11 cellular contexts compared by ENCODE assay signal in genomic region chr9:34592895-34593601, GRCh38. TPM values are rescaled to one million over a fixed set of nuclear protein-coding genes. Genes with fewer than 3 reads are reported as not detected.
DNase-seq lines count a peak whose midpoint lies in the region; ATAC-seq, FAIRE-seq and TF ChIP-seq lines count a peak whose summit lies in the region.
"Had no signal": no experiment of that assay in that cellular context is flagged by ENCODE, and none has a peak within 500 bp of the region (broad histone marks: within the 10 kb centered on the region; RNA-seq: fewer than 3 reads in every experiment).

No MANE protein-coding gene starts in this region.

- peaks cover 4% of the 10 kb centered on the region; the same call in 1 of the 2 replicates for H4K20me1 ChIP-seq in HepG2 (ENCODE audit: insufficient read depth, low read length)

- H3K4me1 Mint-ChIP-seq in activated CD8-positive, alpha-beta T cell treated with anti-CD3 and anti-CD28 coated beads for 36 hours (ENCODE audit: low read depth), result peaks cover 23% of the 10 kb centered on the region
- peaks cover 25% of the 10 kb centered on the region for H3K4me1 Mint-ChIP-seq in activated CD8-positive, alpha-beta T cell treated with anti-CD3 and anti-CD28 coated beads, Interleukin-2, amount 10 ng/mL, durations not matched to agents 7 days and 5 days (ENCODE audit: low read depth)
- H3K4me1 Mint-ChIP-seq in type B pancreatic cell (ENCODE audit: unreplicated experiment), result peaks cover 30% of the 10 kb centered on the region

- H3K4me3 ChIP-seq in HepG2 (replicated peaks in 1 of 3; ENCODE audit: insufficient read depth in 1 of 3, low read depth in 2 of 3, low read length in 3 of 3), result no peak overlapping the region
- H3K4me3 ChIP-seq: HAP-1 had no signal

- no peak for FAIRE-seq in HepG2 (lab: Jason Lieb, UNC)
- FAIRE-seq in GM19239 (lab: Jason Lieb, UNC), result no peak

- H3K36me3 ChIP-seq in HepG2 (replicated peaks in 1 of 2; ENCODE audit: control insufficient read depth in 1 of 2, insufficient read depth in 2 of 2, low read length in 2 of 2), result no peaks in the 10 kb centered on the region
- H3K36me3 ChIP-seq: HAP-1 had no signal

- intact Hi-C loops in activated CD8-positive, alpha-beta T cell treated with anti-CD3 and anti-CD28 coated beads for 36 hours (cut with micrococcal nuclease), result loop anchor here (5.0 kb wide), 2 partner anchors 46 to 156 kb away; no protein-coding TSS in a partner anchor
- intact Hi-C loops in HepG2 (cut with micrococcal nuclease; ENCODE audit: unreplicated experiment), result loop anchor here (5.0 kb wide), 1 partner anchor 91 kb away; no protein-coding TSS in a partner anchor

- no peaks in the 10 kb centered on the region for H3K9me3 ChIP-seq in HepG2 (ENCODE audit: low read length)
- H3K9me3 ChIP-seq: HAP-1 had no signal

- no TSS peak for BruUV-seq in HepG2 (replicated peaks; lab: Mats Ljungman, UMichigan)

- TF ChIP-seq EP300 in HepG2 (IDR thresholded peaks at IDR 0.05; ENCODE audit: low read depth in 2 of 2, low read length in 2 of 2) (no peak), HepG2 (CRISPR knock-in tag; IDR thresholded peaks at IDR 0.05; ENCODE audit: borderline replicate concordance) (no peak)

- H2AFZ ChIP-seq in HepG2 (ENCODE audit: low read length), result no peak overlapping the region

- ATAC-seq in activated CD8-positive, alpha-beta T cell treated with anti-CD3 and anti-CD28 coated beads for 36 hours, result no peak
- ATAC-seq in activated CD8-positive, alpha-beta T cell treated with anti-CD3 and anti-CD28 coated beads, Interleukin-2, amount 10 ng/mL, durations not matched to agents 7 days and 5 days, result no peak
- ATAC-seq in HepG2 (peak; percentile 9; the same call in 2 of the 3 replicates), GM19023 (IDR thresholded peaks at IDR 0.05; ENCODE audit: unreplicated experiment) (no peak), GM21360 (IDR thresholded peaks at IDR 0.05; ENCODE audit: unreplicated experiment) (no peak)

- no peak overlapping the region; the same call in 1 of the 2 replicates for H3K4me2 ChIP-seq in HepG2 (ENCODE audit: low read depth, low read length)

- no peak for TF ChIP-seq RAD21 in HepG2 (CRISPR knock-in tag; IDR thresholded peaks at IDR 0.05)

- peaks cover 14 to 62% of the 10 kb centered on the region in 2 experiments for H3K27me3 ChIP-seq in HepG2 (ENCODE audit: control insufficient read depth in 1 of 2, insufficient read depth in 2 of 2, low read length in 2 of 2)

- WGBS in HepG2 (ENCODE audit: low lambda C conversion rate), result 3% methylated on average over 5 of the region's 26 CpGs

- in situ Hi-C loops in HepG2 (cut with HindIII; ENCODE audit: extremely low pct_ligation_motif_present, low pct_unique_long_range_greater_than_20kb), result loop anchor here (5.0 kb wide), 1 partner anchor 41 kb away; no protein-coding TSS in a partner anchor

- H3K36me3 Mint-ChIP-seq in activated CD8-positive, alpha-beta T cell treated with anti-CD3 and anti-CD28 coated beads for 36 hours (ENCODE audit: low read depth), result no peaks in the 10 kb centered on the region
- H3K36me3 Mint-ChIP-seq in activated CD8-positive, alpha-beta T cell treated with anti-CD3 and anti-CD28 coated beads, Interleukin-2, amount 10 ng/mL, durations not matched to agents 7 days and 5 days (ENCODE audit: low read depth), result no peaks in the 10 kb centered on the region
- no peaks in the 10 kb centered on the region for H3K36me3 Mint-ChIP-seq in type B pancreatic cell

- DNase-seq in activated CD8-positive, alpha-beta T cell treated with anti-CD3 and anti-CD28 coated beads for 36 hours, result peak; percentile 30
- DNase-seq in activated CD8-positive, alpha-beta T cell treated with anti-CD3 and anti-CD28 coated beads, Interleukin-2, amount 10 ng/mL, durations not matched to agents 7 days and 5 days, result no peak
- DNase-seq in HepG2 (ENCODE audit: low spot score), result no peak
- DNase-seq in type B pancreatic cell (ENCODE audit: extremely low spot score, unreplicated experiment), result no peak
- no peak for DNase-seq in GM19239 (ENCODE audit: insufficient read length, low spot score)
- DNase-seq: NCI-H774 had no signal

- no peak overlapping the region for H3K27ac Mint-ChIP-seq in activated CD8-positive, alpha-beta T cell treated with anti-CD3 and anti-CD28 coated beads for 36 hours
- no peak overlapping the region for H3K27ac Mint-ChIP-seq in activated CD8-positive, alpha-beta T cell treated with anti-CD3 and anti-CD28 coated beads, Interleukin-2, amount 10 ng/mL, durations not matched to agents 7 days and 5 days
- peak overlapping the region; percentile 54 for H3K27ac Mint-ChIP-seq in type B pancreatic cell

- H3K27me3 Mint-ChIP-seq in activated CD8-positive, alpha-beta T cell treated with anti-CD3 and anti-CD28 coated beads for 36 hours, result peaks cover 43% of the 10 kb centered on the region
- H3K27me3 Mint-ChIP-seq in activated CD8-positive, alpha-beta T cell treated with anti-CD3 and anti-CD28 coated beads, Interleukin-2, amount 10 ng/mL, durations not matched to agents 7 days and 5 days (ENCODE audit: low read depth), result peaks cover 62% of the 10 kb centered on the region
- H3K27me3 Mint-ChIP-seq in type B pancreatic cell, result peaks cover 71% of the 10 kb centered on the region

- H3K4me1 ChIP-seq in HepG2 (ENCODE audit: insufficient read depth, low read length), result peaks cover 28% of the 10 kb centered on the region; the same call in 1 of the 2 replicates
- H3K4me1 ChIP-seq: HAP-1 had no signal

- no peak for TF ChIP-seq POLR2A in HepG2 (IDR thresholded peaks at IDR 0.05; ENCODE audit: insufficient read depth in 1 of 2, low read depth in 2 of 2, low read length in 2 of 2)

- H3K9ac ChIP-seq in HepG2 (ENCODE audit: insufficient read depth, low read depth, low read length), result no peak overlapping the region

- H3K4me3 Mint-ChIP-seq in activated CD8-positive, alpha-beta T cell treated with anti-CD3 and anti-CD28 coated beads for 36 hours, result no peak overlapping the region
- no peak overlapping the region for H3K4me3 Mint-ChIP-seq in activated CD8-positive, alpha-beta T cell treated with anti-CD3 and anti-CD28 coated beads, Interleukin-2, amount 10 ng/mL, durations not matched to agents 7 days and 5 days
- peak overlapping the region; percentile 73 for H3K4me3 Mint-ChIP-seq in type B pancreatic cell

- H3K79me2 ChIP-seq in HepG2 (ENCODE audit: insufficient read depth, low read length), result no peaks in the 10 kb centered on the region

- no peak for TF ChIP-seq CTCF in activated CD8-positive, alpha-beta T cell treated with anti-CD3 and anti-CD28 coated beads for 36 hours (IDR thresholded peaks at IDR 0.05)
- no peak for TF ChIP-seq CTCF in HepG2 (CRISPR knock-in tag; IDR thresholded peaks at IDR 0.05)
- TF ChIP-seq CTCF in type B pancreatic cell (conservative IDR thresholded peaks at IDR 0.05), result no peak

- POLR2A ChIA-PET in activated CD8-positive, alpha-beta T cell treated with anti-CD3 and anti-CD28 coated beads for 36 hours (lab: Charles Lee), result interaction anchor here (0.7 kb wide), 2 partner anchors 11 to 236 kb away, joined by 3 to 4 read pairs; no protein-coding TSS in a partner anchor
- POLR2A ChIA-PET in activated CD8-positive, alpha-beta T cell treated with anti-CD3 and anti-CD28 coated beads, Interleukin-2, amount 10 ng/mL, durations not matched to agents 7 days and 5 days (lab: Charles Lee), result interaction anchor here (1.5 kb wide), 1 partner anchor 11 kb away, joined by 3 read pairs; no protein-coding TSS in a partner anchor
- POLR2A ChIA-PET in HepG2 (lab: Yijun Ruan, JAX), result no interaction called here

- no peaks in the 10 kb centered on the region for H3K9me3 Mint-ChIP-seq in activated CD8-positive, alpha-beta T cell treated with anti-CD3 and anti-CD28 coated beads for 36 hours
- no peaks in the 10 kb centered on the region for H3K9me3 Mint-ChIP-seq in activated CD8-positive, alpha-beta T cell treated with anti-CD3 and anti-CD28 coated beads, Interleukin-2, amount 10 ng/mL, durations not matched to agents 7 days and 5 days (ENCODE audit: insufficient read depth)
- H3K9me3 Mint-ChIP-seq in type B pancreatic cell, result no peaks in the 10 kb centered on the region

- CTCF ChIA-PET in activated CD8-positive, alpha-beta T cell treated with anti-CD3 and anti-CD28 coated beads for 36 hours (lab: Charles Lee), result interaction anchor here (1.1 to 3.2 kb wide), 11 partner anchors 10 to 189 kb away, joined by 3 to 43 read pairs (median 16); partner anchors contain the start of genes DCTN3 and RPP25L
- CTCF ChIA-PET in activated CD8-positive, alpha-beta T cell treated with anti-CD3 and anti-CD28 coated beads, Interleukin-2, amount 10 ng/mL, durations not matched to agents 7 days and 5 days (lab: Charles Lee), result interaction anchor here (1.4 to 2.9 kb wide), 4 partner anchors 11 to 45 kb away, joined by 3 to 32 read pairs (median 13); no protein-coding TSS in a partner anchor
- CTCF ChIA-PET in HepG2 (lab: Yijun Ruan, JAX; ENCODE audit: low intra/inter-chr PET ratio, low total read pairs), result interaction anchor here (1.9 to 3.9 kb wide), 2 partner anchors 45 to 189 kb away, joined by 10 to 42 read pairs; no protein-coding TSS in a partner anchor

- H3K27ac ChIP-seq in cingulate gyrus (ENCODE audit: low read depth, low read length) (peak overlapping the region; percentile 79), HepG2 (ENCODE audit: extremely low read length, insufficient read depth, low read length) (no peak overlapping the region)

RNA-seq across cellular contexts. Expression of gene CNTFR, which starts 3.5 kb away (rescaled TPM):
- total RNA-seq in activated CD8-positive, alpha-beta T cell treated with anti-CD3 and anti-CD28 coated beads for 36 hours, result not detected
- total RNA-seq in activated CD8-positive, alpha-beta T cell treated with anti-CD3 and anti-CD28 coated beads, Interleukin-2, amount 10 ng/mL, durations not matched to agents 7 days and 5 days, result not detected
- not detected in 2 replicates for total RNA-seq in HepG2 (2016; rRNA removed; fragmentation: Illumina TruSeq; extraction: Trizol)
- total RNA-seq in HepG2 (2016; cell fraction: cytosol; rRNA removed; fragmentation: Illumina TruSeq; extraction: Trizol; ENCODE audit: low read depth), result not detected in 2 replicates
- total RNA-seq in HepG2 (2016; cell fraction: insoluble cytoplasmic fraction; rRNA removed; fragmentation: Illumina TruSeq; extraction: Trizol), result not detected in 2 replicates
- total RNA-seq in HepG2 (2016; cell fraction: membrane; rRNA removed; fragmentation: Illumina TruSeq; extraction: Trizol), result not detected in 2 replicates
- total RNA-seq in HepG2 (2016; cell fraction: nucleus; rRNA removed; fragmentation: Illumina TruSeq; extraction: Trizol), result not detected in 2 replicates
- not detected in 2 replicates for polyA plus RNA-seq in HepG2 (2011; rRNA removed)
- polyA plus RNA-seq in HepG2 (2011; cell fraction: cytosol; rRNA removed), result not detected in 2 replicates
- polyA plus RNA-seq in HepG2 (2011; cell fraction: nucleus; rRNA removed), result not detected in 2 replicates
- not detected in 2 replicates for polyA plus RNA-seq in HepG2 (2012)
- polyA plus RNA-seq in HepG2 (2016; cell fraction: cytosol; fragmentation: Illumina TruSeq; extraction: Trizol; ENCODE audit: low read depth), result not detected in 2 replicates
- not detected in 2 replicates for polyA plus RNA-seq in HepG2 (2016; cell fraction: insoluble cytoplasmic fraction; fragmentation: Illumina TruSeq; extraction: Trizol; ENCODE audit: low read depth)
- polyA plus RNA-seq in HepG2 (2016; cell fraction: membrane; fragmentation: Illumina TruSeq; extraction: Trizol; ENCODE audit: low read depth), result not detected in 2 replicates
- not detected in 2 replicates for polyA plus RNA-seq in HepG2 (2016; cell fraction: nucleus; fragmentation: Illumina TruSeq; extraction: Trizol; ENCODE audit: insufficient read depth, low read depth)
- polyA minus RNA-seq in HepG2 (2011; rRNA and poly(A)+ RNA removed; ENCODE audit: low replicate concordance), result 0.34 TPM in 1 of 2 replicates, not detected in the other
- polyA minus RNA-seq in HepG2 (2011; cell fraction: cytosol; rRNA and poly(A)+ RNA removed), result not detected in 2 replicates
- not detected in 2 replicates for polyA minus RNA-seq in HepG2 (2011; cell fraction: nucleus; rRNA and poly(A)+ RNA removed)
- total RNA-seq in type B pancreatic cell (ENCODE audit: low replicate concordance), result 3.5 and 24.2 TPM in 2 replicates
- total RNA-seq: lung microvascular endothelial cell had no signal

RNA-seq across cellular contexts. Expression of gene RPP25L, which starts 18.8 kb away (rescaled TPM):
- total RNA-seq in activated CD8-positive, alpha-beta T cell treated with anti-CD3 and anti-CD28 coated beads for 36 hours, result 10 to 100 TPM; 37.9 to 38.7 TPM
- total RNA-seq in activated CD8-positive, alpha-beta T cell treated with anti-CD3 and anti-CD28 coated beads, Interleukin-2, amount 10 ng/mL, durations not matched to agents 7 days and 5 days, result 10 to 100 TPM; 23.2 to 26.4 TPM
- total RNA-seq in HepG2 (2016; rRNA removed; fragmentation: Illumina TruSeq; extraction: Trizol) (24.5 and 32.1 TPM in 2 replicates), type B pancreatic cell (ENCODE audit: low replicate concordance) (30.2 and 31.8 TPM in 2 replicates)
- total RNA-seq in HepG2 (2016; cell fraction: cytosol; rRNA removed; fragmentation: Illumina TruSeq; extraction: Trizol; ENCODE audit: low read depth), result 11.7 and 12.9 TPM in 2 replicates
- total RNA-seq in HepG2 (2016; cell fraction: insoluble cytoplasmic fraction; rRNA removed; fragmentation: Illumina TruSeq; extraction: Trizol), result 25.9 and 30.1 TPM in 2 replicates
- 15.6 and 18.9 TPM in 2 replicates for total RNA-seq in HepG2 (2016; cell fraction: membrane; rRNA removed; fragmentation: Illumina TruSeq; extraction: Trizol)
- 10.0 and 12.4 TPM in 2 replicates for total RNA-seq in HepG2 (2016; cell fraction: nucleus; rRNA removed; fragmentation: Illumina TruSeq; extraction: Trizol)
- polyA plus RNA-seq in HepG2 (2011; rRNA removed), result 27.3 and 31.2 TPM in 2 replicates
- polyA plus RNA-seq in HepG2 (2011; cell fraction: cytosol; rRNA removed), result 27.2 and 38.8 TPM in 2 replicates
- 14.2 and 16.4 TPM in 2 replicates for polyA plus RNA-seq in HepG2 (2011; cell fraction: nucleus; rRNA removed)
- polyA plus RNA-seq in HepG2 (2012), result 15.8 and 18.2 TPM in 2 replicates
- polyA plus RNA-seq in HepG2 (2016; cell fraction: cytosol; fragmentation: Illumina TruSeq; extraction: Trizol; ENCODE audit: low read depth), result 11.0 and 13.0 TPM in 2 replicates
- 26.3 and 26.5 TPM in 2 replicates for polyA plus RNA-seq in HepG2 (2016; cell fraction: insoluble cytoplasmic fraction; fragmentation: Illumina TruSeq; extraction: Trizol; ENCODE audit: low read depth)
- polyA plus RNA-seq in HepG2 (2016; cell fraction: membrane; fragmentation: Illumina TruSeq; extraction: Trizol; ENCODE audit: low read depth), result 11.2 and 12.0 TPM in 2 replicates
- polyA plus RNA-seq in HepG2 (2016; cell fraction: nucleus; fragmentation: Illumina TruSeq; extraction: Trizol; ENCODE audit: insufficient read depth, low read depth), result 13.1 and 17.9 TPM in 2 replicates
- 17.6 and 31.0 TPM in 2 replicates for polyA minus RNA-seq in HepG2 (2011; rRNA and poly(A)+ RNA removed; ENCODE audit: low replicate concordance)
- 11.2 and 11.8 TPM in 2 replicates for polyA minus RNA-seq in HepG2 (2011; cell fraction: cytosol; rRNA and poly(A)+ RNA removed)
- 5.3 and 5.7 TPM in 2 replicates for polyA minus RNA-seq in HepG2 (2011; cell fraction: nucleus; rRNA and poly(A)+ RNA removed)

RNA-seq across cellular contexts. Expression of gene DCTN3, which starts 27.2 kb away (rescaled TPM):
- total RNA-seq in activated CD8-positive, alpha-beta T cell treated with anti-CD3 and anti-CD28 coated beads for 36 hours, result 10 to 100 TPM; 52.7 to 61.0 TPM
- total RNA-seq in activated CD8-positive, alpha-beta T cell treated with anti-CD3 and anti-CD28 coated beads, Interleukin-2, amount 10 ng/mL, durations not matched to agents 7 days and 5 days, result 100 to 1,000 TPM; 134 to 140 TPM
- total RNA-seq in HepG2 (2016; rRNA removed; fragmentation: Illumina TruSeq; extraction: Trizol) (27.4 and 30.8 TPM in 2 replicates), type B pancreatic cell (ENCODE audit: low replicate concordance) (81.6 and 93.4 TPM in 2 replicates)
- total RNA-seq in HepG2 (2016; cell fraction: cytosol; rRNA removed; fragmentation: Illumina TruSeq; extraction: Trizol; ENCODE audit: low read depth), result 11.0 and 11.1 TPM in 2 replicates
- total RNA-seq in HepG2 (2016; cell fraction: insoluble cytoplasmic fraction; rRNA removed; fragmentation: Illumina TruSeq; extraction: Trizol), result 29.0 and 29.5 TPM in 2 replicates
- 15.9 and 16.4 TPM in 2 replicates for total RNA-seq in HepG2 (2016; cell fraction: membrane; rRNA removed; fragmentation: Illumina TruSeq; extraction: Trizol)
- 15.7 and 15.9 TPM in 2 replicates for total RNA-seq in HepG2 (2016; cell fraction: nucleus; rRNA removed; fragmentation: Illumina TruSeq; extraction: Trizol)
- 32.8 and 34.5 TPM in 2 replicates for polyA plus RNA-seq in HepG2 (2011; rRNA removed)
- 32.8 and 40.8 TPM in 2 replicates for polyA plus RNA-seq in HepG2 (2011; cell fraction: cytosol; rRNA removed)
- 36.1 and 42.7 TPM in 2 replicates for polyA plus RNA-seq in HepG2 (2011; cell fraction: nucleus; rRNA removed)
- 27.8 and 28.4 TPM in 2 replicates for polyA plus RNA-seq in HepG2 (2012)
- 15.7 and 17.6 TPM in 2 replicates for polyA plus RNA-seq in HepG2 (2016; cell fraction: cytosol; fragmentation: Illumina TruSeq; extraction: Trizol; ENCODE audit: low read depth)
- 38.4 and 45.3 TPM in 2 replicates for polyA plus RNA-seq in HepG2 (2016; cell fraction: insoluble cytoplasmic fraction; fragmentation: Illumina TruSeq; extraction: Trizol; ENCODE audit: low read depth)
- 19.8 and 22.1 TPM in 2 replicates for polyA plus RNA-seq in HepG2 (2016; cell fraction: membrane; fragmentation: Illumina TruSeq; extraction: Trizol; ENCODE audit: low read depth)
- 37.1 and 38.5 TPM in 2 replicates for polyA plus RNA-seq in HepG2 (2016; cell fraction: nucleus; fragmentation: Illumina TruSeq; extraction: Trizol; ENCODE audit: insufficient read depth, low read depth)
- 25.6 and 63.0 TPM in 2 replicates for polyA minus RNA-seq in HepG2 (2011; rRNA and poly(A)+ RNA removed; ENCODE audit: low replicate concordance)
- polyA minus RNA-seq in HepG2 (2011; cell fraction: cytosol; rRNA and poly(A)+ RNA removed), result 6.0 and 6.2 TPM in 2 replicates
- 17.4 and 23.5 TPM in 2 replicates for polyA minus RNA-seq in HepG2 (2011; cell fraction: nucleus; rRNA and poly(A)+ RNA removed)

RNA-seq across cellular contexts. Expression of gene ARID3C, which starts 35.8 kb away (rescaled TPM):
- under 1 TPM; 0.29 to 0.32 TPM for total RNA-seq in activated CD8-positive, alpha-beta T cell treated with anti-CD3 and anti-CD28 coated beads for 36 hours
- under 1 TPM in 1 of 2 experiments, not detected in 1; 0.34 TPM for total RNA-seq in activated CD8-positive, alpha-beta T cell treated with anti-CD3 and anti-CD28 coated beads, Interleukin-2, amount 10 ng/mL, durations not matched to agents 7 days and 5 days
- not detected in 2 replicates for total RNA-seq in HepG2 (2016; rRNA removed; fragmentation: Illumina TruSeq; extraction: Trizol)
- total RNA-seq in HepG2 (2016; cell fraction: cytosol; rRNA removed; fragmentation: Illumina TruSeq; extraction: Trizol; ENCODE audit: low read depth), result not detected in 2 replicates
- not detected in 2 replicates for total RNA-seq in HepG2 (2016; cell fraction: insoluble cytoplasmic fraction; rRNA removed; fragmentation: Illumina TruSeq; extraction: Trizol)
- total RNA-seq in HepG2 (2016; cell fraction: membrane; rRNA removed; fragmentation: Illumina TruSeq; extraction: Trizol), result not detected in 2 replicates
- total RNA-seq in HepG2 (2016; cell fraction: nucleus; rRNA removed; fragmentation: Illumina TruSeq; extraction: Trizol), result not detected in 2 replicates
- not detected in 2 replicates for polyA plus RNA-seq in HepG2 (2011; rRNA removed)
- not detected in 2 replicates for polyA plus RNA-seq in HepG2 (2011; cell fraction: cytosol; rRNA removed)
- 0.17 and 0.34 TPM in 2 replicates for polyA plus RNA-seq in HepG2 (2011; cell fraction: nucleus; rRNA removed)
- polyA plus RNA-seq in HepG2 (2012), result 0.12 TPM in 1 of 2 replicates, not detected in the other
- polyA plus RNA-seq in HepG2 (2016; cell fraction: cytosol; fragmentation: Illumina TruSeq; extraction: Trizol; ENCODE audit: low read depth), result not detected in 2 replicates
- not detected in 2 replicates for polyA plus RNA-seq in HepG2 (2016; cell fraction: insoluble cytoplasmic fraction; fragmentation: Illumina TruSeq; extraction: Trizol; ENCODE audit: low read depth)
- not detected in 2 replicates for polyA plus RNA-seq in HepG2 (2016; cell fraction: membrane; fragmentation: Illumina TruSeq; extraction: Trizol; ENCODE audit: low read depth)
- polyA plus RNA-seq in HepG2 (2016; cell fraction: nucleus; fragmentation: Illumina TruSeq; extraction: Trizol; ENCODE audit: insufficient read depth, low read depth), result 0.45 TPM in 1 of 2 replicates, not detected in the other
- polyA minus RNA-seq in HepG2 (2011; rRNA and poly(A)+ RNA removed; ENCODE audit: low replicate concordance), result not detected in 2 replicates
- polyA minus RNA-seq in HepG2 (2011; cell fraction: cytosol; rRNA and poly(A)+ RNA removed), result not detected in 2 replicates
- polyA minus RNA-seq in HepG2 (2011; cell fraction: nucleus; rRNA and poly(A)+ RNA removed), result not detected in 2 replicates
- 0.26 TPM in 1 of 2 replicates, not detected in the other for total RNA-seq in type B pancreatic cell (ENCODE audit: low replicate concordance)

RNA-seq across cellular contexts. Expression of gene SIGMAR1, which starts 44.5 kb away (rescaled TPM):
- total RNA-seq in activated CD8-positive, alpha-beta T cell treated with anti-CD3 and anti-CD28 coated beads for 36 hours, result 10 to 100 TPM; 80.7 to 81.2 TPM
- total RNA-seq in activated CD8-positive, alpha-beta T cell treated with anti-CD3 and anti-CD28 coated beads, Interleukin-2, amount 10 ng/mL, durations not matched to agents 7 days and 5 days, result 10 to 100 TPM; 66.7 to 66.9 TPM
- total RNA-seq in HepG2 (2016; rRNA removed; fragmentation: Illumina TruSeq; extraction: Trizol) (28.5 and 60.8 TPM in 2 replicates), type B pancreatic cell (ENCODE audit: low replicate concordance) (59.0 and 79.7 TPM in 2 replicates)
- total RNA-seq in HepG2 (2016; cell fraction: cytosol; rRNA removed; fragmentation: Illumina TruSeq; extraction: Trizol; ENCODE audit: low read depth), result 29.7 and 36.9 TPM in 2 replicates
- total RNA-seq in HepG2 (2016; cell fraction: insoluble cytoplasmic fraction; rRNA removed; fragmentation: Illumina TruSeq; extraction: Trizol), result 27.0 and 60.5 TPM in 2 replicates
- 57.4 and 66.9 TPM in 2 replicates for total RNA-seq in HepG2 (2016; cell fraction: membrane; rRNA removed; fragmentation: Illumina TruSeq; extraction: Trizol)
- 47.9 and 57.4 TPM in 2 replicates for total RNA-seq in HepG2 (2016; cell fraction: nucleus; rRNA removed; fragmentation: Illumina TruSeq; extraction: Trizol)
- 38.9 and 45.9 TPM in 2 replicates for polyA plus RNA-seq in HepG2 (2011; rRNA removed)
- polyA plus RNA-seq in HepG2 (2011; cell fraction: cytosol; rRNA removed), result 46.5 and 47.9 TPM in 2 replicates
- polyA plus RNA-seq in HepG2 (2011; cell fraction: nucleus; rRNA removed), result 28.6 and 40.8 TPM in 2 replicates
- 57.8 and 68.0 TPM in 2 replicates for polyA plus RNA-seq in HepG2 (2012)
- 54.4 and 69.4 TPM in 2 replicates for polyA plus RNA-seq in HepG2 (2016; cell fraction: cytosol; fragmentation: Illumina TruSeq; extraction: Trizol; ENCODE audit: low read depth)
- 55.2 and 61.1 TPM in 2 replicates for polyA plus RNA-seq in HepG2 (2016; cell fraction: insoluble cytoplasmic fraction; fragmentation: Illumina TruSeq; extraction: Trizol; ENCODE audit: low read depth)
- 86.0 and 102 TPM in 2 replicates for polyA plus RNA-seq in HepG2 (2016; cell fraction: membrane; fragmentation: Illumina TruSeq; extraction: Trizol; ENCODE audit: low read depth)
- 131 and 132 TPM in 2 replicates for polyA plus RNA-seq in HepG2 (2016; cell fraction: nucleus; fragmentation: Illumina TruSeq; extraction: Trizol; ENCODE audit: insufficient read depth, low read depth)
- 71.0 and 231 TPM in 2 replicates for polyA minus RNA-seq in HepG2 (2011; rRNA and poly(A)+ RNA removed; ENCODE audit: low replicate concordance)
- 23.8 and 24.9 TPM in 2 replicates for polyA minus RNA-seq in HepG2 (2011; cell fraction: cytosol; rRNA and poly(A)+ RNA removed)
- polyA minus RNA-seq in HepG2 (2011; cell fraction: nucleus; rRNA and poly(A)+ RNA removed), result 13.3 and 18.3 TPM in 2 replicates
